ENCODE assay signal across 37 cellular contexts in genomic region chrX:154834562-154834961, GRCh38. TPM values are rescaled to one million over a fixed set of nuclear protein-coding genes. Genes with fewer than 3 reads are reported as not detected.
"Had no signal": no experiment of that assay in that cellular context is flagged by ENCODE, and none has a peak within 500 bp of the region (broad histone marks: within the 10 kb centered on the region; RNA-seq: fewer than 3 reads in every experiment).

Gene SMIM9, minus strand, starts transcription at chrX:154834662. Its CDS starts 3,806 bp downstream, at chrX:154830856.

- FAIRE-seq: bronchial epithelial cell, colon had no signal

- DNase-seq: activated CD4-positive, alpha-beta memory T cell treated with anti-CD3 and anti-CD28 coated beads for 36 hours; activated CD4-positive, alpha-beta T cell treated with anti-CD3 and anti-CD28 coated beads for 36 hours; activated CD4-positive, alpha-beta T cell treated with anti-CD3 and anti-CD28 coated beads, Interleukin-2, amount 10 ng/mL, durations not matched to agents 24 days and 14 days; activated CD4-positive, CD25-positive, alpha-beta regulatory T cell; activated CD4-positive, CD25-positive, alpha-beta regulatory T cell treated with anti-CD3 and anti-CD28 coated beads, Interleukin-2, amount 50 U/mL, for 72 hours; activated CD8-positive, alpha-beta memory T cell treated with anti-CD3 and anti-CD28 coated beads, Interleukin-2, amount 10 ng/mL, durations not matched to agents 7 days and 5 days; activated CD8-positive, alpha-beta memory T cell treated with anti-CD3 and anti-CD28 coated beads, Interleukin-2, amount 50 U/mL, for 4 hours; activated CD8-positive, alpha-beta T cell treated with anti-CD3 and anti-CD28 coated beads, Interleukin-2, amount 10 ng/mL, durations not matched to agents 7 days and 5 days; activated effector memory CD4-positive, alpha-beta T cell treated with Interleukin-2 at 50 U/mL for 16 hours; activated gamma-delta T cell treated with Interleukin-2 at 50 U/mL for 16 hours; activated naive CD4-positive, alpha-beta T cell treated with anti-CD3 and anti-CD28 coated beads, Interleukin-2, amount 50 U/mL, for 16 hours; activated naive CD4-positive, alpha-beta T cell treated with Interleukin-2 at 50 U/mL for 16 hours; activated T-cell treated with anti-CD3 and anti-CD28 coated beads, Interleukin-2, amount 50 U/mL, for 24 hours; amniotic stem cell; anterior cingulate cortex; brain microvascular endothelial cell; cortex of kidney; dermis blood vessel endothelial cell; effector CD4-positive, alpha-beta T cell; effector memory CD8-positive, alpha-beta T cell; erythroblast; foreskin keratinocyte; gastrocnemius medialis; glutamatergic neuron; heart right ventricle; T-helper 2 cell had no signal

- H3K9me3 Mint-ChIP-seq: activated CD4-positive, alpha-beta memory T cell treated with anti-CD3 and anti-CD28 coated beads for 36 hours; activated CD4-positive, alpha-beta T cell treated with anti-CD3 and anti-CD28 coated beads, Interleukin-2, amount 10 ng/mL, durations not matched to agents 24 days and 14 days; activated T-cell treated with anti-CD3 and anti-CD28 coated beads, Interleukin-2, amount 50 U/mL, for 24 hours; activated T-helper 17 cell treated with anti-CD3 and anti-CD28 coated beads, Interleukin-2, amount 50 U/mL, for 72 hours; effector memory CD8-positive, alpha-beta T cell had no signal

- H3K27me3 Mint-ChIP-seq: activated CD4-positive, alpha-beta memory T cell treated with anti-CD3 and anti-CD28 coated beads for 36 hours; activated CD4-positive, alpha-beta T cell treated with anti-CD3 and anti-CD28 coated beads for 36 hours; activated CD4-positive, alpha-beta T cell treated with anti-CD3 and anti-CD28 coated beads, Interleukin-2, amount 10 ng/mL, durations not matched to agents 24 days and 14 days; activated CD8-positive, alpha-beta memory T cell treated with anti-CD3 and anti-CD28 coated beads, Interleukin-2, amount 10 ng/mL, durations not matched to agents 7 days and 5 days; activated T-helper 17 cell treated with anti-CD3 and anti-CD28 coated beads, Interleukin-2, amount 50 U/mL, for 72 hours had no signal

- H3K27ac Mint-ChIP-seq: activated CD4-positive, alpha-beta memory T cell treated with anti-CD3 and anti-CD28 coated beads for 36 hours; activated CD4-positive, alpha-beta T cell treated with anti-CD3 and anti-CD28 coated beads for 36 hours; activated CD4-positive, alpha-beta T cell treated with anti-CD3 and anti-CD28 coated beads, Interleukin-2, amount 10 ng/mL, durations not matched to agents 24 days and 14 days; activated CD8-positive, alpha-beta memory T cell treated with anti-CD3 and anti-CD28 coated beads, Interleukin-2, amount 10 ng/mL, durations not matched to agents 7 days and 5 days; activated CD8-positive, alpha-beta T cell treated with anti-CD3 and anti-CD28 coated beads, Interleukin-2, amount 10 ng/mL, durations not matched to agents 7 days and 5 days; activated naive CD8-positive, alpha-beta T cell; activated T-cell treated with anti-CD3 and anti-CD28 coated beads, Interleukin-2, amount 50 U/mL, for 24 hours; activated T-helper 17 cell treated with anti-CD3 and anti-CD28 coated beads, Interleukin-2, amount 50 U/mL, for 72 hours; effector memory CD8-positive, alpha-beta T cell had no signal

- H3K4me3 ChIP-seq: esophagus muscularis mucosa, gastrocnemius medialis, heart right ventricle had no signal

- H3K4me1 ChIP-seq: esophagus muscularis mucosa, foreskin keratinocyte, gastrocnemius medialis, heart right ventricle had no signal

- ATAC-seq: activated CD4-positive, alpha-beta T cell treated with anti-CD3 and anti-CD28 coated beads for 36 hours; activated CD8-positive, alpha-beta memory T cell treated with anti-CD3 and anti-CD28 coated beads, Interleukin-2, amount 10 ng/mL, durations not matched to agents 7 days and 5 days; activated CD8-positive, alpha-beta T cell treated with anti-CD3 and anti-CD28 coated beads, Interleukin-2, amount 10 ng/mL, durations not matched to agents 7 days and 5 days; activated T-helper 17 cell treated with anti-CD3 and anti-CD28 coated beads, Interleukin-2, amount 50 U/mL, for 72 hours; effector memory CD8-positive, alpha-beta T cell; foreskin keratinocyte; gastrocnemius medialis; heart right ventricle had no signal

- H3K27ac ChIP-seq: brain microvascular endothelial cell, esophagus muscularis mucosa, foreskin keratinocyte, gastrocnemius medialis, heart right ventricle had no signal

- H3K36me3 Mint-ChIP-seq: activated CD4-positive, alpha-beta memory T cell treated with anti-CD3 and anti-CD28 coated beads for 36 hours; activated CD8-positive, alpha-beta memory T cell treated with anti-CD3 and anti-CD28 coated beads, Interleukin-2, amount 10 ng/mL, durations not matched to agents 7 days and 5 days; activated naive CD8-positive, alpha-beta T cell had no signal

- H3K4me3 Mint-ChIP-seq: activated CD4-positive, alpha-beta memory T cell treated with anti-CD3 and anti-CD28 coated beads for 36 hours; activated CD4-positive, alpha-beta T cell treated with anti-CD3 and anti-CD28 coated beads for 36 hours; activated CD4-positive, alpha-beta T cell treated with anti-CD3 and anti-CD28 coated beads, Interleukin-2, amount 10 ng/mL, durations not matched to agents 24 days and 14 days; activated CD8-positive, alpha-beta memory T cell treated with anti-CD3 and anti-CD28 coated beads, Interleukin-2, amount 10 ng/mL, durations not matched to agents 7 days and 5 days; activated CD8-positive, alpha-beta T cell treated with anti-CD3 and anti-CD28 coated beads, Interleukin-2, amount 10 ng/mL, durations not matched to agents 7 days and 5 days; activated naive CD8-positive, alpha-beta T cell; activated T-cell treated with anti-CD3 and anti-CD28 coated beads, Interleukin-2, amount 50 U/mL, for 24 hours; activated T-helper 17 cell treated with anti-CD3 and anti-CD28 coated beads, Interleukin-2, amount 50 U/mL, for 72 hours; effector memory CD8-positive, alpha-beta T cell had no signal

- H3K27me3 ChIP-seq: brain microvascular endothelial cell, esophagus muscularis mucosa, foreskin keratinocyte, gastrocnemius medialis had no signal

- H3K36me3 ChIP-seq: brain microvascular endothelial cell, esophagus muscularis mucosa, gastrocnemius medialis had no signal

- H3K9me3 ChIP-seq: esophagus muscularis mucosa, gastrocnemius medialis, heart right ventricle had no signal

RNA-seq across cellular contexts. Expression of gene SMIM9, which starts in this region (rescaled TPM):
- total RNA-seq: activated CD4-positive, alpha-beta memory T cell treated with anti-CD3 and anti-CD28 coated beads for 36 hours; activated CD4-positive, alpha-beta T cell treated with anti-CD3 and anti-CD28 coated beads for 36 hours; activated CD4-positive, alpha-beta T cell treated with anti-CD3 and anti-CD28 coated beads, Interleukin-2, amount 10 ng/mL, durations not matched to agents 24 days and 14 days; activated CD8-positive, alpha-beta memory T cell treated with anti-CD3 and anti-CD28 coated beads for 36 hours; activated CD8-positive, alpha-beta T cell treated with anti-CD3 and anti-CD28 coated beads, Interleukin-2, amount 10 ng/mL, durations not matched to agents 7 days and 5 days; activated T-helper 17 cell treated with anti-CD3 and anti-CD28 coated beads, Interleukin-2, amount 50 U/mL, for 72 hours; astrocyte; bronchial epithelial cell; cardiac septum; chondrocyte; dermis blood vessel endothelial cell; esophagus muscularis mucosa; foreskin keratinocyte; gastrocnemius medialis; T-helper 1 cell treated with Interleukin-12 subunit alpha and Interleukin-12 subunit beta and Interleukin-4 antibody, amounts not matched to agents 30 ng/mL and 1 ng/mL, for 36 hours had no signal
- polyA plus RNA-seq: adipose tissue, foreskin keratinocyte, heart right ventricle had no signal
